In genomic region chr22:39496131-39496838, GRCh38 we compare ENCODE assay signal across 8 cellular contexts. TPM values are rescaled to one million over a fixed set of nuclear protein-coding genes. Genes with fewer than 3 reads are reported as not detected.
A peak's percentile ranks its signal among the peaks of the same experiment; 100 is the strongest.
DNase-seq lines count a peak whose midpoint lies in the region; ATAC-seq, FAIRE-seq and TF ChIP-seq lines count a peak whose summit lies in the region.

No MANE protein-coding gene starts in this region.

- no peak overlapping the region for H3K9ac ChIP-seq in endothelial cell of umbilical vein (replicated peaks; ENCODE audit: extremely low read depth, insufficient read depth, low read length)

- FAIRE-seq in endothelial cell of umbilical vein (lab: Jason Lieb, UNC), result peak; percentile 90

- H3K9me1 ChIP-seq in endothelial cell of umbilical vein (replicated peaks; ENCODE audit: control insufficient read depth, extremely low read depth, insufficient read depth, low read length), result no peaks in the 10 kb centered on the region

- H3K36me3 ChIP-seq in endothelial cell of umbilical vein (ENCODE audit: control insufficient read depth in 2 of 2, extremely low read depth in 1 of 2, insufficient read depth in 2 of 2, low read length in 2 of 2) (no peaks in the 10 kb centered on the region), stomach (peaks cover 0 to 3% (median 0%) of the 10 kb centered on the region in 4 donors)

- POLR2A ChIA-PET in AG04449 (lab: Yijun Ruan, JAX), result interaction anchor here (1.0 to 1.2 kb wide), 2 partner anchors 24 to 27 kb away, joined by 3 to 5 read pairs; partner anchors contain the start of gene ATF4
- POLR2A ChIA-PET in activated CD8-positive, alpha-beta T cell treated with anti-CD3 and anti-CD28 coated beads for 36 hours (lab: Charles Lee), result interaction anchor here (0.9 to 3.0 kb wide), 6 partner anchors 14 to 34 kb away, joined by 3 to 14 read pairs (median 11); partner anchors contain the start of gene ATF4
- POLR2A ChIA-PET in endothelial cell of umbilical vein (lab: Charles Lee), result interaction anchor here (0.7 to 1.2 kb wide), 3 partner anchors 24 to 28 kb away, joined by 3 to 5 read pairs (median 4); no protein-coding TSS in a partner anchor

- WGBS in stomach, 5 donors, result 40 to 41% (median 40%) methylated on average over 13 of the region's 13 CpGs

- TF ChIP-seq EP300 in stomach (IDR thresholded peaks at IDR 0.05), result no peak

- H3K4me3 Mint-ChIP-seq in activated CD8-positive, alpha-beta T cell treated with anti-CD3 and anti-CD28 coated beads for 36 hours, result no peak overlapping the region

- H3K27me3 Mint-ChIP-seq in activated CD8-positive, alpha-beta T cell treated with anti-CD3 and anti-CD28 coated beads for 36 hours, result no peaks in the 10 kb centered on the region

- no peak overlapping the region for H3K4me3 ChIP-seq in AG04449 (ENCODE audit: low read depth, low read length)
- H3K4me3 ChIP-seq in endothelial cell of umbilical vein (replicated peaks in 1 of 3; ENCODE audit: insufficient read depth in 1 of 3, low read depth in 1 of 3, low read length in 3 of 3), result no peak overlapping the region
- no peak overlapping the region for H3K4me3 ChIP-seq in stomach

- TF ChIP-seq POLR2A in endothelial cell of umbilical vein (IDR thresholded peaks at IDR 0.05; ENCODE audit: low read depth, low read length) (no peak), stomach (IDR thresholded peaks at IDR 0.05) (no peak)

- ATAC-seq in GM18909 (IDR thresholded peaks at IDR 0.05; ENCODE audit: poor library complexity, unreplicated experiment), result peak; percentile 61
- peak; percentile 78 for ATAC-seq in activated CD8-positive, alpha-beta T cell treated with anti-CD3 and anti-CD28 coated beads for 36 hours

- H3K27ac Mint-ChIP-seq in activated CD8-positive, alpha-beta T cell treated with anti-CD3 and anti-CD28 coated beads for 36 hours, result no peak overlapping the region

- H3K27ac ChIP-seq in endothelial cell of umbilical vein (ENCODE audit: insufficient read depth, low read depth, low read length) (no peak overlapping the region), stomach (peak overlapping the region; percentile 14 to 60 (median 49))

- H3K9me3 ChIP-seq in endothelial cell of umbilical vein (replicated peaks; ENCODE audit: control insufficient read depth, insufficient read depth, low read length), result no peaks in the 10 kb centered on the region
- no peaks in the 10 kb centered on the region for H3K9me3 ChIP-seq in stomach

- H3K4me2 ChIP-seq in endothelial cell of umbilical vein (ENCODE audit: insufficient read depth, low read length), result no peak overlapping the region

- dilution Hi-C loops in endothelial cell of umbilical vein (cut with MboI; ENCODE audit: extremely low pct_ligation_motif_present, low sequenced_read_pairs), result no loop called here

- DNase-seq in AG04449 (ENCODE audit: low read depth, low spot score), result no peak
- DNase-seq in NCI-H82 (lab: John Stamatoyannopoulos, UW), result peak; percentile 85
- peak; percentile 80 for DNase-seq in activated CD8-positive, alpha-beta T cell treated with anti-CD3 and anti-CD28 coated beads for 36 hours
- peak; percentile 60 for DNase-seq in endothelial cell of umbilical vein (ENCODE audit: low read depth, low spot score)
- peak; percentile 77 for DNase-seq in myocyte (ENCODE audit: low read depth)
- DNase-seq in stomach, result peak; percentile 83
- DNase-seq in activated gamma-delta T cell (lab: John Stamatoyannopoulos, UW), result no peak

- CTCF ChIA-PET in AG04449 (lab: Yijun Ruan, JAX) (interaction anchor here (0.6 to 10.7 kb wide), 23 partner anchors 9 to 862 kb away, joined by 3 to 222 read pairs (median 5); partner anchors contain the start of genes ATF4, RPS19BP1 and TAB1), endothelial cell of umbilical vein (lab: Charles Lee) (interaction anchor here (0.6 to 4.9 kb wide), 24 partner anchors 9 to 548 kb away, joined by 3 to 130 read pairs (median 6); partner anchors contain the start of genes ATF4, RPS19BP1 and TAB1)
- CTCF ChIA-PET in activated CD8-positive, alpha-beta T cell treated with anti-CD3 and anti-CD28 coated beads for 36 hours (lab: Charles Lee), result interaction anchor here (0.7 to 17.7 kb wide), 29 partner anchors 9 to 725 kb away, joined by 3 to 323 read pairs (median 4); partner anchors contain the start of genes ATF4, RPS19BP1 and TAB1

- TF ChIP-seq CTCF in AG04449 (IDR thresholded peaks at IDR 0.05; ENCODE audit: insufficient read depth, low read length, missing control alignments), result peak; percentile 81
- peak; percentile 82 for TF ChIP-seq CTCF in activated CD8-positive, alpha-beta T cell treated with anti-CD3 and anti-CD28 coated beads for 36 hours (IDR thresholded peaks at IDR 0.05)
- peak; percentile 84 to 85 for TF ChIP-seq CTCF in endothelial cell of umbilical vein (IDR thresholded peaks at IDR 0.05; ENCODE audit: extremely low read depth in 1 of 2, insufficient read depth in 1 of 2, low read depth in 1 of 2, low read length in 2 of 2)
- peak in 5 of 7 experiments; percentile 61 to 76 (median 74) for TF ChIP-seq CTCF in stomach (IDR thresholded peaks at IDR 0.05)

- H3K79me2 ChIP-seq in endothelial cell of umbilical vein (ENCODE audit: control insufficient read depth, insufficient read depth, low read length), result no peaks in the 10 kb centered on the region

- H3K4me1 Mint-ChIP-seq in activated CD8-positive, alpha-beta T cell treated with anti-CD3 and anti-CD28 coated beads for 36 hours (ENCODE audit: low read depth), result peaks cover 3% of the 10 kb centered on the region

- intact Hi-C loops in activated CD8-positive, alpha-beta T cell treated with anti-CD3 and anti-CD28 coated beads for 36 hours (cut with micrococcal nuclease), result loop anchor here (5.0 kb wide), 1 partner anchor 36 kb away; the partner anchor contains the start of gene RPS19BP1
- intact Hi-C loops in endothelial cell of umbilical vein (cut with micrococcal nuclease) (loop anchor here (1.0 to 10.0 kb wide), 3 partner anchors 18 to 151 kb away; partner anchors contain the start of gene SYNGR1), stomach (cut with DNase I; ENCODE audit: low total_unique reads) (no loop called here)

- H3K27me3 ChIP-seq in endothelial cell of umbilical vein (ENCODE audit: control insufficient read depth in 2 of 2, insufficient read depth in 2 of 2, low read length in 2 of 2) (peaks cover 0 to 3% of the 10 kb centered on the region in 2 experiments), stomach (no peaks in the 10 kb centered on the region)

- no peaks in the 10 kb centered on the region for H3K4me1 ChIP-seq in endothelial cell of umbilical vein (ENCODE audit: control insufficient read depth, extremely low read depth, insufficient read depth, low read length)
- H3K4me1 ChIP-seq in stomach, result peaks cover 19 to 43% (median 28%) of the 10 kb centered on the region in 4 donors

- H3K36me3 Mint-ChIP-seq in activated CD8-positive, alpha-beta T cell treated with anti-CD3 and anti-CD28 coated beads for 36 hours (ENCODE audit: low read depth), result no peaks in the 10 kb centered on the region

- BruUV-seq in endothelial cell of umbilical vein (replicated peaks; lab: Mats Ljungman, UMichigan), result no TSS peak

- peak overlapping the region; percentile 90 for H2AFZ ChIP-seq in endothelial cell of umbilical vein (ENCODE audit: low read depth, low read length)

- H3K9me3 Mint-ChIP-seq in activated CD8-positive, alpha-beta T cell treated with anti-CD3 and anti-CD28 coated beads for 36 hours, result no peaks in the 10 kb centered on the region

- no peaks in the 10 kb centered on the region for H4K20me1 ChIP-seq in endothelial cell of umbilical vein (replicated peaks; ENCODE audit: control insufficient read depth, extremely low read depth, insufficient read depth, low read length)

RNA-seq across cellular contexts. Expression of gene MIEF1, which starts 5.8 kb away (rescaled TPM):
- 10 to 100 TPM; 48.2 to 51.1 TPM for total RNA-seq in activated CD8-positive, alpha-beta T cell treated with anti-CD3 and anti-CD28 coated beads for 36 hours
- total RNA-seq in endothelial cell of umbilical vein, result 24.7 and 31.1 TPM in 2 replicates
- polyA plus RNA-seq in endothelial cell of umbilical vein, result 14.2 and 14.8 TPM in 2 replicates
- polyA plus RNA-seq in endothelial cell of umbilical vein (2011; cell fraction: cytosol; rRNA removed), result 13.2 and 13.6 TPM in 2 replicates
- polyA plus RNA-seq in endothelial cell of umbilical vein (2011; cell fraction: nucleus; rRNA removed), result 10.4 and 11.0 TPM in 2 replicates
- 16.4 and 18.8 TPM in 2 replicates for polyA plus RNA-seq in endothelial cell of umbilical vein (2012)
- 28.1 and 29.4 TPM in 2 replicates for polyA minus RNA-seq in endothelial cell of umbilical vein
- polyA minus RNA-seq in endothelial cell of umbilical vein (2011; cell fraction: cytosol; rRNA and poly(A)+ RNA removed), result 16.6 TPM
- 7.9 and 11.6 TPM in 2 replicates for polyA minus RNA-seq in endothelial cell of umbilical vein (2011; cell fraction: nucleus; rRNA and poly(A)+ RNA removed)
- 21.0 TPM in 2 replicates for total RNA-seq in myocyte
- 20.3 TPM for polyA plus RNA-seq in myocyte (2012)
- total RNA-seq in stomach, result 10 to 100 TPM; 15.8 to 47.3 (median 20.0) TPM
- 1 to 10 TPM; 5.1 to 9.5 (median 8.8) TPM for polyA plus RNA-seq in stomach

RNA-seq across cellular contexts. Expression of gene ATF4, which starts 24.1 kb away (rescaled TPM):
- 100 to 1,000 TPM; 518 to 536 TPM for total RNA-seq in activated CD8-positive, alpha-beta T cell treated with anti-CD3 and anti-CD28 coated beads for 36 hours
- 312 and 324 TPM in 2 replicates for total RNA-seq in endothelial cell of umbilical vein
- polyA plus RNA-seq in endothelial cell of umbilical vein, result 581 and 668 TPM in 2 replicates
- polyA plus RNA-seq in endothelial cell of umbilical vein (2011; cell fraction: cytosol; rRNA removed), result 869 and 960 TPM in 2 replicates
- polyA plus RNA-seq in endothelial cell of umbilical vein (2011; cell fraction: nucleus; rRNA removed), result 1,073 and 1,121 TPM in 2 replicates
- 312 and 313 TPM in 2 replicates for polyA plus RNA-seq in endothelial cell of umbilical vein (2012)
- 203 and 214 TPM in 2 replicates for polyA minus RNA-seq in endothelial cell of umbilical vein
- polyA minus RNA-seq in endothelial cell of umbilical vein (2011; cell fraction: cytosol; rRNA and poly(A)+ RNA removed), result 187 TPM
- 160 and 165 TPM in 2 replicates for polyA minus RNA-seq in endothelial cell of umbilical vein (2011; cell fraction: nucleus; rRNA and poly(A)+ RNA removed)
- 248 and 255 TPM in 2 replicates for total RNA-seq in myocyte
- polyA plus RNA-seq in myocyte (2012), result 527 TPM
- total RNA-seq in stomach, result 100 to 1,000 TPM; 155 to 438 (median 370) TPM
- polyA plus RNA-seq in stomach, result 100 to 1,000 TPM; 592 to 929 (median 872) TPM

RNA-seq across cellular contexts. Expression of gene RPS19BP1, which starts 36.3 kb away (rescaled TPM):
- 10 to 100 TPM; 68.5 to 71.7 TPM for total RNA-seq in activated CD8-positive, alpha-beta T cell treated with anti-CD3 and anti-CD28 coated beads for 36 hours
- total RNA-seq in endothelial cell of umbilical vein, result 63.0 and 66.6 TPM in 2 replicates
- 84.3 and 96.5 TPM in 2 replicates for polyA plus RNA-seq in endothelial cell of umbilical vein
- polyA plus RNA-seq in endothelial cell of umbilical vein (2011; cell fraction: cytosol; rRNA removed), result 80.6 and 106 TPM in 2 replicates
- 40.1 and 50.0 TPM in 2 replicates for polyA plus RNA-seq in endothelial cell of umbilical vein (2011; cell fraction: nucleus; rRNA removed)
- polyA plus RNA-seq in endothelial cell of umbilical vein (2012), result 45.5 and 46.8 TPM in 2 replicates
- polyA minus RNA-seq in endothelial cell of umbilical vein, result 10.0 and 14.4 TPM in 2 replicates
- polyA minus RNA-seq in endothelial cell of umbilical vein (2011; cell fraction: cytosol; rRNA and poly(A)+ RNA removed), result 9.5 TPM
- polyA minus RNA-seq in endothelial cell of umbilical vein (2011; cell fraction: nucleus; rRNA and poly(A)+ RNA removed), result 6.6 and 10.2 TPM in 2 replicates
- total RNA-seq in myocyte, result 81.4 and 89.9 TPM in 2 replicates
- 79.9 TPM for polyA plus RNA-seq in myocyte (2012)
- total RNA-seq in stomach, result 100 to 1,000 TPM in 2 of 5 donors, 10 to 100 TPM in 3; 36.9 to 684 (median 86.5) TPM
- 100 to 1,000 TPM; 195 to 221 (median 200) TPM for polyA plus RNA-seq in stomach

RNA-seq across cellular contexts. Expression of gene MGAT3, which starts 39.5 kb away (rescaled TPM):
- total RNA-seq in activated CD8-positive, alpha-beta T cell treated with anti-CD3 and anti-CD28 coated beads for 36 hours, result 1 to 10 TPM in 1 of 2 experiments, under 1 TPM in 1; 0.90 to 1.9 TPM
- total RNA-seq in endothelial cell of umbilical vein (not detected in 2 replicates), myocyte (not detected in 2 replicates), stomach (10 to 100 TPM in 1 of 5 donors, 1 to 10 TPM in 3, under 1 TPM in 1; 0.89 to 12.0 (median 1.8) TPM)
- polyA plus RNA-seq in endothelial cell of umbilical vein (not detected in 2 replicates), stomach (1 to 10 TPM; 1.1 to 2.9 (median 1.4) TPM)
- not detected in 2 replicates for polyA plus RNA-seq in endothelial cell of umbilical vein (2011; cell fraction: cytosol; rRNA removed)
- not detected in 2 replicates for polyA plus RNA-seq in endothelial cell of umbilical vein (2011; cell fraction: nucleus; rRNA removed)
- polyA plus RNA-seq in endothelial cell of umbilical vein (2012), result not detected in 2 replicates
- 0.17 and 0.29 TPM in 2 replicates for polyA minus RNA-seq in endothelial cell of umbilical vein
- not detected for polyA minus RNA-seq in endothelial cell of umbilical vein (2011; cell fraction: cytosol; rRNA and poly(A)+ RNA removed)
- not detected in 2 replicates for polyA minus RNA-seq in endothelial cell of umbilical vein (2011; cell fraction: nucleus; rRNA and poly(A)+ RNA removed)
- 0.10 TPM for polyA plus RNA-seq in myocyte (2012)

Comparison
In these comparisons a context has a peak if more than half of its experiments do, and no peak if none do; other contexts are left out.
1. DNase-seq: peak in NCI-H82 (single experiment), activated CD8-positive, alpha-beta T cell treated with anti-CD3 and anti-CD28 coated beads for 36 hours (single experiment), endothelial cell of umbilical vein (single experiment), myocyte (single experiment) and stomach (single experiment); none in AG04449 (single experiment) and activated gamma-delta T cell (single experiment).
2. Peak in every context shown above with its lines, with median percentiles within 50 percentile points of each other: CTCF ChIP-seq.